ENCODE assay signal across 13 cellular contexts in the genomic region with DNA sequence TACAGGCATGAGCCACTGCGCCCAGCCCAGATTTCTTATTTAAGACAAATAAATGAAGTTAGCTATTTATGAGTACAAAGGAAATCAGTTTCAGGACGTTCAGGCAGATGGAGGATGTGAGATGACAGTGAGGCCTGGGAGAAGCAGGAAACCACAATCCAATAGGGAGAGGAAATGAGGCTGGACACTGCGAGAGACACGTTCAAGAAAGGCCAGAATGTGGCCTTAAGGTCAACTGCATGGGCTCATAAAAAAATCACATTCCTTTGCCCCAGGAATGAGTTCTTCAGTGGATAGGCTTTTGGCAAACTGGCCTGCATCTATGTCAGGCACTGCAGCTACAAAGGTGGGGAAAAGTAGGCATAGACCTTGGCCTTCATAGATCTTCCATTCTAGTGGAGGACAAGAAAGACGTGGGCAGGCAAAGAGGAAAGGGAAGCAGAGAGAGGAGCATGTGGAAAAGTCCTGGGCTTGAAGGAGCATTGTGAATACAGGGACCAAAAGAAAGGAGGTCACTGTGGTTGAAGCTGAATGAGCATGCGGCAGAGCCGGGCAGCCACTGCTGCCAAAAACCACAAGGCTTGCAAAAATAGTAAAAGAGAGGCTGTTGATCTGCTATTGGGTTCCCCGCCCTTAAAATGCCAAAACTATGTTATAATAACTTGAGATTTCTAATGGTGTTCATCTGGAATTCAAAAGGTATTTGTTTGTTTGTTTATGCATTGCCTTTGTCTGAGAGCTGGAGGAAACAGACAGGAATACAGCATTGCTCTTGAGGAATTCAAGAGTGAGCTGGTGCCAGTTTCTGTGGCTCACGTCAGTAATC.
DNase-seq lines count a peak whose midpoint lies in the region; ATAC-seq and TF ChIP-seq lines count a peak whose summit lies in the region.
"Had no signal": no experiment of that assay in that cellular context is flagged by ENCODE, and none has a peak within 500 bp of the region (broad histone marks: within the 10 kb centered on the region; RNA-seq: fewer than 3 reads in every experiment).

No MANE protein-coding gene starts in this region.

- no peak for TF ChIP-seq CTCF in astrocyte of the cerebellum (IDR thresholded peaks at IDR 0.05; ENCODE audit: low read depth, low read length, missing control alignments)
- no peak for TF ChIP-seq CTCF in right atrium auricular region (IDR thresholded peaks at IDR 0.05)
- no peak for TF ChIP-seq CTCF in lower leg skin (IDR thresholded peaks at IDR 0.05)

- H3K4me3 ChIP-seq in astrocyte of the cerebellum (ENCODE audit: low read depth, low read length) (no peak overlapping the region), right atrium auricular region (no peak overlapping the region), lower leg skin (ENCODE audit: low read depth, poor library complexity, severe bottlenecking) (no peak overlapping the region)
- H3K4me3 ChIP-seq: cardiac muscle cell, smooth muscle cell, stomach had no signal

- WGBS in lower leg skin, 2 donors: 53 to 55% methylated on average over 9 of the region's 9 CpGs

- in situ Hi-C loops in KBM-7 (cut with MboI; ENCODE audit: low pct_unique_long_range_greater_than_20kb, low sequenced_read_pairs) (no loop called here), astrocyte of the cerebellum (cut with HindIII; ENCODE audit: low sequenced_read_pairs) (no loop called here)

- H3K27me3 ChIP-seq in right atrium auricular region: no peaks in the 10 kb centered on the region
- H3K27me3 ChIP-seq: cardiac muscle cell, stomach had no signal

- H3K9me3 ChIP-seq in right atrium auricular region: no peaks in the 10 kb centered on the region
- H3K9me3 ChIP-seq: stomach had no signal

- TF ChIP-seq POLR2A in lower leg skin (IDR thresholded peaks at IDR 0.05): no peak

- peaks cover 0 to 30% of the 10 kb centered on the region in 2 donors for H3K4me1 ChIP-seq in right atrium auricular region

- intact Hi-C loops in lower leg skin (cut with DNase I; ENCODE audit: low total_unique reads): no loop called here

- no peaks in the 10 kb centered on the region for H3K36me3 ChIP-seq in right atrium auricular region
- H3K36me3 ChIP-seq: cardiac muscle cell, stomach had no signal

- no peak for ATAC-seq in HG02763 (IDR thresholded peaks at IDR 0.05; ENCODE audit: unreplicated experiment)

- peak overlapping the region; percentile 39 to 61 for H3K27ac ChIP-seq in right atrium auricular region
- H3K27ac ChIP-seq: cardiac muscle cell, RWPE1 had no signal

- peak; percentile 48 for DNase-seq in KBM-7
- DNase-seq in astrocyte of the cerebellum (ENCODE audit: low read depth): peak; percentile 78
- no peak for DNase-seq in right atrium auricular region (ENCODE audit: low spot score)
- DNase-seq in stromal cell of bone marrow (ENCODE audit: low read depth): peak; percentile 81
- DNase-seq in NCI-H2081 treated with DMSO at 0.1 percent for 48 hours (lab: John Stamatoyannopoulos, UW): no peak
- DNase-seq in DMS53 treated with DMSO at 0.1 percent for 48 hours (lab: John Stamatoyannopoulos, UW; ENCODE audit: unreplicated experiment): no peak
- no peak for DNase-seq in lower leg skin (ENCODE audit: low spot score in 2 of 2)
- DNase-seq: NCI-H1436, stomach had no signal

Comparison
In these comparisons a context has a peak if more than half of its experiments do, and no peak if none do; other contexts are left out.
1. DNase-seq: peak in KBM-7 (single experiment), astrocyte of the cerebellum (single experiment) and stromal cell of bone marrow (single experiment); none in right atrium auricular region (single experiment), NCI-H2081 treated with DMSO at 0.1 percent for 48 hours (single experiment), DMS53 treated with DMSO at 0.1 percent for 48 hours (single experiment) and lower leg skin (0 of 2).